ENCODE assay signal across 34 cellular contexts in the genomic region with DNA sequence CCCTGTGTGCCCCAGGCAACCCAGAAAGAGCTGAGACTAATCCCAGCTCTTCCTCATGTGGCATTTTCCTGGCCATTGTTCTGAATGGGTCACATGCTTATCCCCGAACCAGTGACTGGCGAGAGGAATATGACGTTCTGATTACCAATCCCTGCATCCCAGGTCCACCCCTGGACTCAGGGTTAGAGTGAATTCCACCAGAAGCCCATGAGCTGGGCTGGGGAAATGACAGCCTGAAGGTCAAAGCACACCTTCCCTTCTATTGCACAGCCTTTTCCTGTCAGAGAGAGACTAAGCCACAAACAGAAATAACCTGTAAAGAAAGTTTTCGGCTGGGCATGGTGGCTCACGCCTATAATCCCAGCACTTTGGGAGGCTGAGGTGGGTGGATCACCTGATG.
"Had no signal": no experiment of that assay in that cellular context is flagged by ENCODE, and none has a peak within 500 bp of the region (broad histone marks: within the 10 kb centered on the region; RNA-seq: fewer than 3 reads in every experiment).

No MANE protein-coding gene starts in this region.

- H3K9me3 Mint-ChIP-seq: activated CD4-positive, alpha-beta T cell treated with anti-CD3 and anti-CD28 coated beads, Interleukin-2, amount 10 ng/mL, durations not matched to agents 24 days and 14 days; activated CD8-positive, alpha-beta T cell treated with anti-CD3 and anti-CD28 coated beads for 36 hours; activated naive CD8-positive, alpha-beta T cell treated with anti-CD3 and anti-CD28 coated beads for 36 hours; activated T-cell treated with anti-CD3 and anti-CD28 coated beads, Interleukin-2, amount 50 U/mL, for 72 hours; activated T-helper 17 cell treated with anti-CD3 and anti-CD28 coated beads, Interleukin-2, amount 50 U/mL, for 72 hours had no signal

- H3K4me3 ChIP-seq: K562, Peyer's patch had no signal

- H3K4me1 Mint-ChIP-seq: activated CD4-positive, alpha-beta T cell treated with anti-CD3 and anti-CD28 coated beads, Interleukin-2, amount 10 ng/mL, durations not matched to agents 24 days and 14 days; activated naive CD8-positive, alpha-beta T cell treated with anti-CD3 and anti-CD28 coated beads for 36 hours; activated T-helper 17 cell treated with anti-CD3 and anti-CD28 coated beads, Interleukin-2, amount 50 U/mL, for 72 hours had no signal

- H3K27ac ChIP-seq: brain microvascular endothelial cell, Peyer's patch, WERI-Rb-1 had no signal

- H3K4me1 ChIP-seq: Peyer's patch had no signal

- H3K27me3 ChIP-seq: brain microvascular endothelial cell, Peyer's patch had no signal

- H3K9me3 ChIP-seq: Peyer's patch had no signal

- ATAC-seq: activated CD8-positive, alpha-beta T cell treated with anti-CD3 and anti-CD28 coated beads for 36 hours; activated T-cell treated with anti-CD3 and anti-CD28 coated beads, Interleukin-2, amount 50 U/mL, for 72 hours; activated T-helper 17 cell treated with anti-CD3 and anti-CD28 coated beads, Interleukin-2, amount 50 U/mL, for 72 hours; K562; PC-3; Right ventricle myocardium inferior had no signal

- H3K36me3 Mint-ChIP-seq: activated naive CD8-positive, alpha-beta T cell treated with anti-CD3 and anti-CD28 coated beads for 36 hours had no signal

- H3K27me3 Mint-ChIP-seq: activated CD4-positive, alpha-beta T cell treated with anti-CD3 and anti-CD28 coated beads, Interleukin-2, amount 10 ng/mL, durations not matched to agents 24 days and 14 days; activated CD8-positive, alpha-beta T cell treated with anti-CD3 and anti-CD28 coated beads for 36 hours; activated naive CD8-positive, alpha-beta T cell treated with anti-CD3 and anti-CD28 coated beads for 36 hours; activated T-helper 17 cell treated with anti-CD3 and anti-CD28 coated beads, Interleukin-2, amount 50 U/mL, for 72 hours had no signal

- H3K4me3 Mint-ChIP-seq: activated CD4-positive, alpha-beta T cell treated with anti-CD3 and anti-CD28 coated beads, Interleukin-2, amount 10 ng/mL, durations not matched to agents 24 days and 14 days; activated CD8-positive, alpha-beta T cell treated with anti-CD3 and anti-CD28 coated beads for 36 hours; activated naive CD8-positive, alpha-beta T cell treated with anti-CD3 and anti-CD28 coated beads for 36 hours; activated T-cell treated with anti-CD3 and anti-CD28 coated beads, Interleukin-2, amount 50 U/mL, for 72 hours; activated T-helper 17 cell treated with anti-CD3 and anti-CD28 coated beads, Interleukin-2, amount 50 U/mL, for 72 hours had no signal

- DNase-seq: activated CD4-positive, alpha-beta T cell treated with anti-CD3 and anti-CD28 coated beads, Interleukin-2, amount 10 ng/mL, durations not matched to agents 24 days and 14 days; activated CD4-positive, alpha-beta T cell treated with anti-CD3 and anti-CD28 coated beads, Interleukin-2, amount 50 U/mL, for 4 hours; activated CD8-positive, alpha-beta T cell treated with anti-CD3 and anti-CD28 coated beads for 36 hours; activated effector memory CD4-positive, alpha-beta T cell treated with anti-CD3 and anti-CD28 coated beads, Interleukin-2, amount 50 U/mL, for 16 hours; activated naive CD4-positive, alpha-beta T cell; activated naive CD4-positive, alpha-beta T cell treated with anti-CD3 and anti-CD28 coated beads, Interleukin-2, amount 50 U/mL, for 16 hours; activated naive CD8-positive, alpha-beta T cell treated with anti-CD3 and anti-CD28 coated beads for 36 hours; activated T-cell treated with anti-CD3 and anti-CD28 coated beads, Interleukin-2, amount 50 U/mL, for 1 hour; activated T-cell treated with anti-CD3 and anti-CD28 coated beads, Interleukin-2, amount 50 U/mL, for 72 hours; amniotic stem cell; aorta; brain microvascular endothelial cell; central memory CD4-positive, alpha-beta T cell; NCI-H1105; NCI-H1417 treated with DMSO at 0.1 percent for 48 hours; NCI-H187 treated with DMSO at 0.1 percent for 48 hours; NCI-H2081; NCI-H2171 treated with DMSO at 0.1 percent for 48 hours; NCI-H2227 treated with DMSO at 0.1 percent for 48 hours; NCI-H446; NCI-H510A treated with DMSO at 0.1 percent for 48 hours; NCI-H526 treated with DMSO at 0.1 percent for 48 hours; NCI-H774; PC-3; Peyer's patch; RPMI8226; SW 1271; T-helper 1 cell; T-helper 2 cell; T-helper 9 cell; WERI-Rb-1 had no signal

- H3K36me3 ChIP-seq: brain microvascular endothelial cell, Peyer's patch, WERI-Rb-1 had no signal

- H3K27ac Mint-ChIP-seq: activated CD4-positive, alpha-beta T cell treated with anti-CD3 and anti-CD28 coated beads, Interleukin-2, amount 10 ng/mL, durations not matched to agents 24 days and 14 days; activated CD8-positive, alpha-beta T cell treated with anti-CD3 and anti-CD28 coated beads for 36 hours; activated naive CD8-positive, alpha-beta T cell treated with anti-CD3 and anti-CD28 coated beads for 36 hours; activated T-cell treated with anti-CD3 and anti-CD28 coated beads, Interleukin-2, amount 50 U/mL, for 72 hours; activated T-helper 17 cell treated with anti-CD3 and anti-CD28 coated beads, Interleukin-2, amount 50 U/mL, for 72 hours had no signal
